ENCODE assay signal across 7 cellular contexts in genomic region chr13:69997061-69997460, GRCh38.
"Had no signal": no experiment of that assay in that cellular context is flagged by ENCODE, and none has a peak within 500 bp of the region (broad histone marks: within the 10 kb centered on the region; RNA-seq: fewer than 3 reads in every experiment).

No MANE protein-coding gene starts in this region.

- H3K27ac ChIP-seq: HL-60 had no signal

- H3K27ac Mint-ChIP-seq: IgD-negative memory B cell had no signal

- ATAC-seq: HepG2, K562 had no signal

- H3K36me3 Mint-ChIP-seq: IgD-negative memory B cell had no signal

- H3K27me3 Mint-ChIP-seq: IgD-negative memory B cell had no signal

- H3K9me3 Mint-ChIP-seq: IgD-negative memory B cell had no signal

- DNase-seq: IMR-90, KBM-7, KG1 had no signal

- H3K4me3 ChIP-seq: K562 had no signal

- H3K4me3 Mint-ChIP-seq: IgD-negative memory B cell had no signal

- H3K4me1 Mint-ChIP-seq: IgD-negative memory B cell had no signal
